In the genomic region with DNA sequence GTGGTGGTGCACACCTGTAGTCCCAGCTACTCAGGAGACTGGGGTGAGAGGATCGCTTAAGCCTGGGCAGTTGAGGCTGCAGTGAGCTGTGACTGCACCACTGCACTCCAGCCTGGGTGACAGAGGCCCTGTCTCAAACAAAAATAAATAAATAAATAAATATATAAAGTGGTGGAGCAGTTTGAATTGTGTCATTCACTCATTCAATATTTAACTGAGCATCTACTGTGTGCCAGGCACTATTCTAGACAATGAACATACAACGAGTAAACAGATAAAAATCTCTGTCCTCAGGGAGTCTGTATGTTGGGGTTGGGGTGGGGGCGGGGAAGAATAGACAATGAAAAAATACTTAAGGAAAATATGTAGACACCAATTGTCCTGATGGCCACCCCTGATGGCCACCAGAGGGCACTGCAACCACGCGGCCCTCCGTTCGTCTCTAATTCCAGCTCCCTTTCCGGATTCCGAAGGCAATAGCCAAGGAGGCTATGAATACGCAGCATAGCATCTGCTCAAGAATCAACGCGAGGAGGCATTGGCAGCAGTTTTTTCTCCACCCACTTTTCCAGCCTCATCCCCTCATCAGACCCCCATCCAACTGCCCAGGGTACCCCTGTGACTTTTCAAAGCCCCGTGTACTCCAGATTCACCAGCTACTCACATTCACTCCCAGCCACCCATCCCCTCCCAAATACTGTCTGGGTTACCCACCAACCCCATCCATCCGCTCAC, we compare ENCODE assay signal across 8 cellular contexts. TPM values are rescaled to one million over a fixed set of nuclear protein-coding genes. Genes with fewer than 3 reads are reported as not detected.
DNase-seq lines count a peak whose midpoint lies in the region; ATAC-seq and TF ChIP-seq lines count a peak whose summit lies in the region.

No MANE protein-coding gene starts in this region.

- ATAC-seq in right cardiac atrium (peak; percentile 72 to 87), gastrocnemius medialis (peak; percentile 92 to 95), HG03521 (IDR thresholded peaks at IDR 0.05; ENCODE audit: unreplicated experiment) (no peak), GM21723 (IDR thresholded peaks at IDR 0.05; ENCODE audit: unreplicated experiment) (no peak)

- H3K36me3 ChIP-seq in gastrocnemius medialis: no peaks in the 10 kb centered on the region

- no peak overlapping the region for H3K4me3 ChIP-seq in right cardiac atrium (ENCODE audit: low read length)
- no peak overlapping the region for H3K4me3 ChIP-seq in gastrocnemius medialis

- in situ Hi-C loops in gastrocnemius medialis (cut with MboI; ENCODE audit: low sequenced_read_pairs in 4 of 4): loop anchor here in 2 of 4 donors (5.0 to 10.0 kb wide), 3 partner anchors 147 to 327 kb away; a partner anchor contains a TSS

- H3K27ac ChIP-seq in right cardiac atrium (ENCODE audit: low read length): no peak overlapping the region
- H3K27ac ChIP-seq in gastrocnemius medialis: no peak overlapping the region

- 12% methylated on average over 14 of the region's 14 CpGs for WGBS in right cardiac atrium

- no peak for TF ChIP-seq POLR2A in gastrocnemius medialis (IDR thresholded peaks at IDR 0.05)

- H3K27me3 ChIP-seq in right cardiac atrium (ENCODE audit: control insufficient read depth, insufficient read depth): no peaks in the 10 kb centered on the region
- H3K27me3 ChIP-seq in gastrocnemius medialis: no peaks in the 10 kb centered on the region

- intact Hi-C loops in right cardiac atrium (cut with DNase I) (loop anchor here in 2 of 4 donors (5.0 to 10.0 kb wide), 2 partner anchors 56 to 317 kb away; no protein-coding TSS in a partner anchor), gastrocnemius medialis (cut with DNase I; ENCODE audit: low total_unique reads) (loop anchor here (1.0 kb wide), 3 partner anchors 116 to 321 kb away; a partner anchor contains a TSS)

- H3K9me3 ChIP-seq in right cardiac atrium (ENCODE audit: control insufficient read depth, low read length): no peaks in the 10 kb centered on the region
- H3K9me3 ChIP-seq in gastrocnemius medialis: no peaks in the 10 kb centered on the region

- TF ChIP-seq CTCF in GM10266 (IDR thresholded peaks at IDR 0.05; ENCODE audit: control insufficient read depth, insufficient read depth, low read depth, missing control alignments) (peak; percentile 77), gastrocnemius medialis (IDR thresholded peaks at IDR 0.05 in 4 of 5, conservative IDR thresholded peaks at IDR 0.05 in 1 of 5) (peak; percentile 80 to 96 (median 82))

- H3K4me1 ChIP-seq in right cardiac atrium (ENCODE audit: control insufficient read depth, insufficient read depth, low read length) (no peaks in the 10 kb centered on the region), gastrocnemius medialis (no peaks in the 10 kb centered on the region)

- DNase-seq in GM10266 (ENCODE audit: extremely low spot score) (peak; percentile 82), NCI-H1694 (lab: John Stamatoyannopoulos, UW) (peak; percentile 44), T-helper 2 cell (peak; percentile 57 to 85 (median 70)), anterior cingulate cortex (lab: John Stamatoyannopoulos, UW) (peak in 36 of 58 donors; percentile 3 to 64 (median 20)), right cardiac atrium (peak; percentile 77 to 88 (median 87)), gastrocnemius medialis (peak; percentile 60 to 68)

RNA-seq across cellular contexts. Expression of a gene that starts 21.4 kb away (rescaled TPM):
- 10 to 100 TPM; 20.4 to 53.5 (median 39.7) TPM for total RNA-seq in right cardiac atrium
- 44.3 TPM for polyA plus RNA-seq in right cardiac atrium
- total RNA-seq in gastrocnemius medialis: 1 to 10 TPM in 2 of 4 donors, under 1 TPM in 2; 0.78 to 2.5 (median 1.5) TPM

RNA-seq across cellular contexts. Expression of a gene that starts 37.4 kb away (rescaled TPM):
- total RNA-seq in right cardiac atrium: 1 to 10 TPM; 1.3 to 3.4 (median 2.9) TPM
- 2.6 TPM for polyA plus RNA-seq in right cardiac atrium
- total RNA-seq in gastrocnemius medialis: under 1 TPM in 3 of 4 donors, not detected in 1; 0.12 to 0.88 (median 0.84) TPM

RNA-seq across cellular contexts. Expression of a gene that starts 45.4 kb away (rescaled TPM):
- 1 to 10 TPM in 1 of 4 donors, under 1 TPM in 3; 0.62 to 1.1 (median 0.73) TPM for total RNA-seq in right cardiac atrium
- polyA plus RNA-seq in right cardiac atrium: 0.23 TPM
- under 1 TPM in 2 of 4 donors, not detected in 2; 0.26 to 0.31 TPM for total RNA-seq in gastrocnemius medialis

Comparison
In these comparisons a context has a peak if more than half of its experiments do, and no peak if none do; other contexts are left out.
1. DNase-seq: peak in every context shown above with its lines; median percentile 87 in right cardiac atrium; 82 in GM10266; 70 in T-helper 2 cell; 64 in gastrocnemius medialis; 44 in NCI-H1694; 20 in anterior cingulate cortex.
2. ATAC-seq: peak in right cardiac atrium (2 of 2) and gastrocnemius medialis (2 of 2); none in HG03521 (single experiment) and GM21723 (single experiment).
3. RNA of a gene that starts 21.4 kb away (total RNA-seq): 20.4 to 53.5 TPM in right cardiac atrium; 0.78 to 2.5 TPM in gastrocnemius medialis; every median in the first group is over 4 times any median in the second.